Comparison of ENCODE assay signal across 8 cellular contexts in the genomic region with DNA sequence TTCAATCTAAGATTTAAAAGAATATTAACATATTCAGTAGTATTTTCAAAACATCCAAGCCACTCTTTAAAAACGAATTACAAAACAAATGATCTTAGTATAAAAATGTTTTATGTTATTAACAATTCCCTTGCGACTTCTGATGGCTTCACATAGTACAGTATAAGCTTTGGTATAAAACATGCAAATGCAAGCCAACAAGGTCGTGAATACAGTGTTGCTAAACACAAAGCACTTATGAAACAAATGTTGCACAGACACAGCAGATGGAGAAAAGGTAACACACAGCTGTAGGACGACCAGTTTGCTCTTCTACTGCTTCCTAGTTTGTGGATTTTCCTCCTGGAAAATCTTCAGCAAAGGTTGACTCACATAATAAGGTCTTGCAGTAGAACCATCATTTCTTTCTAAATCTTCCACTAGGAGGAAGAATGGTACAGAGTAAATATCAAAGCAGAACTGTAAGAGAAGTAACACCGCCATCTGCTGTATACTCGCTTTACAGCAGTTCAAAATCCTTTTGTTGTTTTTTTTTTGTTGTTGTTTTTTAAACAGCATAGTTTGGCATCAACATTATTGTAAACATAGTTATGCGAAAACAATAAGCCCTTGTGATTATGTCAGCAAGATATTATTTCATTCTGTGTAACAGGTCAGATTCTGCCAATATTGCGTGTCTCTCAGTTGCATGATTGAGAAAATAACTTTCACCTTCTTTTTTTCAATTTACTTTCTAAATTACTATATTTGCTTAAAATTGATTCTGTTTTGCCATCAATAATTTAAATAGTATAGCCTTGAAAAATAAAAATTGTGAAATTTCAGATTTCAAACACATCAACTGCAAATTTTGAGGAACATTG.
A peak's percentile ranks its signal among the peaks of the same experiment; 100 is the strongest.
DNase-seq lines count a peak whose midpoint lies in the region; ATAC-seq and TF ChIP-seq lines count a peak whose summit lies in the region.

No MANE protein-coding gene starts in this region.

- no peaks in the 10 kb centered on the region; the same call in 1 of the 2 replicates for H4K20me1 ChIP-seq in GM23338 (replicated peaks; ENCODE audit: insufficient read depth)
- no peaks in the 10 kb centered on the region for H4K20me1 ChIP-seq in Karpas-422 (ENCODE audit: insufficient read depth, low read depth, low read length)

- no peaks in the 10 kb centered on the region for H3K9me3 ChIP-seq in Karpas-422 (ENCODE audit: low read length)

- H2AFZ ChIP-seq in GM23338: no peak overlapping the region
- H2AFZ ChIP-seq in Karpas-422 (ENCODE audit: low read length): no peak overlapping the region

- H3K36me3 ChIP-seq in GM23338 (ENCODE audit: insufficient read depth) (no peaks in the 10 kb centered on the region), Karpas-422 (ENCODE audit: insufficient read depth, low read length) (no peaks in the 10 kb centered on the region)

- H3K9ac ChIP-seq in Karpas-422 (ENCODE audit: low read length): no peak overlapping the region

- H3K27ac Mint-ChIP-seq in activated naive CD8-positive, alpha-beta T cell treated with anti-CD3 and anti-CD28 coated beads, Interleukin-2, amount 10 ng/mL, durations not matched to agents 7 days and 5 days: no peak overlapping the region
- no peak overlapping the region for H3K27ac Mint-ChIP-seq in activated naive CD8-positive, alpha-beta T cell treated with anti-CD3 and anti-CD28 coated beads for 36 hours
- H3K27ac Mint-ChIP-seq in GM23338: no peak overlapping the region

- H3K27me3 Mint-ChIP-seq in activated naive CD8-positive, alpha-beta T cell treated with anti-CD3 and anti-CD28 coated beads, Interleukin-2, amount 10 ng/mL, durations not matched to agents 7 days and 5 days: peaks cover 1% of the 10 kb centered on the region
- no peaks in the 10 kb centered on the region for H3K27me3 Mint-ChIP-seq in activated naive CD8-positive, alpha-beta T cell treated with anti-CD3 and anti-CD28 coated beads for 36 hours
- no peaks in the 10 kb centered on the region for H3K27me3 Mint-ChIP-seq in GM23338 (ENCODE audit: insufficient read depth, low read depth, poor library complexity)

- TF ChIP-seq CTCF in GM23338 (conservative IDR thresholded peaks at IDR 0.05; ENCODE audit: low read depth in 2 of 2): peak; percentile 81 to 99

- H3K4me1 Mint-ChIP-seq in activated naive CD8-positive, alpha-beta T cell treated with anti-CD3 and anti-CD28 coated beads, Interleukin-2, amount 10 ng/mL, durations not matched to agents 7 days and 5 days: no peaks in the 10 kb centered on the region
- no peaks in the 10 kb centered on the region for H3K4me1 Mint-ChIP-seq in activated naive CD8-positive, alpha-beta T cell treated with anti-CD3 and anti-CD28 coated beads for 36 hours
- peaks cover 10% of the 10 kb centered on the region; the same call in 2 of the 3 replicates for H3K4me1 Mint-ChIP-seq in GM23338

- no peak overlapping the region for H3K4me2 ChIP-seq in GM23338
- H3K4me2 ChIP-seq in Karpas-422 (ENCODE audit: low read depth, low read length, poor library complexity, severe bottlenecking): no peak overlapping the region

- H3K27ac ChIP-seq in GM23338 (ENCODE audit: low read depth): no peak overlapping the region
- no peak overlapping the region for H3K27ac ChIP-seq in Karpas-422 (ENCODE audit: low read length)

- no peak for DNase-seq in activated naive CD8-positive, alpha-beta T cell treated with anti-CD3 and anti-CD28 coated beads, Interleukin-2, amount 10 ng/mL, durations not matched to agents 7 days and 5 days
- no peak for DNase-seq in activated naive CD8-positive, alpha-beta T cell treated with anti-CD3 and anti-CD28 coated beads for 36 hours
- DNase-seq in GM23338 (ENCODE audit: low spot score) (peak; percentile 76), Karpas-422 (peak; percentile 67), SK-N-DZ (ENCODE audit: low spot score) (peak; percentile 51), fibroblast of the conjunctiva (ENCODE audit: low read depth) (peak; percentile 18), putamen (ENCODE audit: low spot score) (peak; percentile 3), middle frontal gyrus (ENCODE audit: extremely low spot score, low spot score) (no peak)

- H3K4me1 ChIP-seq in GM23338 (ENCODE audit: insufficient read depth): peaks cover 5% of the 10 kb centered on the region; the same call in 1 of the 2 replicates
- no peaks in the 10 kb centered on the region for H3K4me1 ChIP-seq in Karpas-422 (ENCODE audit: low read length)

- ATAC-seq in activated naive CD8-positive, alpha-beta T cell treated with anti-CD3 and anti-CD28 coated beads, Interleukin-2, amount 10 ng/mL, durations not matched to agents 7 days and 5 days (ENCODE audit: low read depth): peak; percentile 42
- peak; percentile 72 for ATAC-seq in GM23338

- no peaks in the 10 kb centered on the region for H3K79me2 ChIP-seq in GM23338 (replicated peaks; ENCODE audit: insufficient read depth)
- no peaks in the 10 kb centered on the region for H3K79me2 ChIP-seq in Karpas-422 (ENCODE audit: low read length)

- no peaks in the 10 kb centered on the region for H3F3A ChIP-seq in GM23338 (replicated peaks; ENCODE audit: low read depth)

- H3K9me2 ChIP-seq in GM23338 (ENCODE audit: insufficient read depth) (no peaks in the 10 kb centered on the region), Karpas-422 (replicated peaks; ENCODE audit: insufficient read depth, low read length) (no peaks in the 10 kb centered on the region)

- H3K4me3 ChIP-seq in GM23338: no peak overlapping the region
- H3K4me3 ChIP-seq in Karpas-422 (ENCODE audit: low read length): no peak overlapping the region

- no peaks in the 10 kb centered on the region for H3K9me3 Mint-ChIP-seq in activated naive CD8-positive, alpha-beta T cell treated with anti-CD3 and anti-CD28 coated beads, Interleukin-2, amount 10 ng/mL, durations not matched to agents 7 days and 5 days
- H3K9me3 Mint-ChIP-seq in activated naive CD8-positive, alpha-beta T cell treated with anti-CD3 and anti-CD28 coated beads for 36 hours: no peaks in the 10 kb centered on the region
- no peaks in the 10 kb centered on the region for H3K9me3 Mint-ChIP-seq in GM23338

- no peaks in the 10 kb centered on the region for H3K36me3 Mint-ChIP-seq in activated naive CD8-positive, alpha-beta T cell treated with anti-CD3 and anti-CD28 coated beads, Interleukin-2, amount 10 ng/mL, durations not matched to agents 7 days and 5 days
- H3K36me3 Mint-ChIP-seq in activated naive CD8-positive, alpha-beta T cell treated with anti-CD3 and anti-CD28 coated beads for 36 hours: no peaks in the 10 kb centered on the region
- H3K36me3 Mint-ChIP-seq in GM23338 (ENCODE audit: low read depth): no peaks in the 10 kb centered on the region

- POLR2A ChIA-PET in activated naive CD8-positive, alpha-beta T cell treated with anti-CD3 and anti-CD28 coated beads, Interleukin-2, amount 10 ng/mL, durations not matched to agents 7 days and 5 days (lab: Charles Lee): no interaction called here

- H3K27me3 ChIP-seq in GM23338 (ENCODE audit: insufficient read depth) (no peaks in the 10 kb centered on the region), Karpas-422 (ENCODE audit: low read length) (no peaks in the 10 kb centered on the region)

- no peak overlapping the region for H3K4me3 Mint-ChIP-seq in activated naive CD8-positive, alpha-beta T cell treated with anti-CD3 and anti-CD28 coated beads, Interleukin-2, amount 10 ng/mL, durations not matched to agents 7 days and 5 days
- H3K4me3 Mint-ChIP-seq in activated naive CD8-positive, alpha-beta T cell treated with anti-CD3 and anti-CD28 coated beads for 36 hours: no peak overlapping the region
- no peak overlapping the region for H3K4me3 Mint-ChIP-seq in GM23338

TF ChIP-seq in GM23338, 12 proteins besides CTCF, POLR2A, EP300 and RAD21 (continues in another document):
- no peak for TF ChIP-seq STAT1 (IDR thresholded peaks at IDR 0.05; ENCODE audit: unreplicated experiment)
- TF ChIP-seq ZNF114 (CRISPR knock-in tag; IDR thresholded peaks at IDR 0.05): no peak
- TF ChIP-seq CREB1 (CRISPR knock-in tag; IDR thresholded peaks at IDR 0.05; ENCODE audit: low read depth): no peak
- no peak for TF ChIP-seq REST (IDR thresholded peaks at IDR 0.05; ENCODE audit: unreplicated experiment)
- TF ChIP-seq JUNB (IDR thresholded peaks at IDR 0.05; ENCODE audit: unreplicated experiment): no peak
- TF ChIP-seq, protein P1, sequence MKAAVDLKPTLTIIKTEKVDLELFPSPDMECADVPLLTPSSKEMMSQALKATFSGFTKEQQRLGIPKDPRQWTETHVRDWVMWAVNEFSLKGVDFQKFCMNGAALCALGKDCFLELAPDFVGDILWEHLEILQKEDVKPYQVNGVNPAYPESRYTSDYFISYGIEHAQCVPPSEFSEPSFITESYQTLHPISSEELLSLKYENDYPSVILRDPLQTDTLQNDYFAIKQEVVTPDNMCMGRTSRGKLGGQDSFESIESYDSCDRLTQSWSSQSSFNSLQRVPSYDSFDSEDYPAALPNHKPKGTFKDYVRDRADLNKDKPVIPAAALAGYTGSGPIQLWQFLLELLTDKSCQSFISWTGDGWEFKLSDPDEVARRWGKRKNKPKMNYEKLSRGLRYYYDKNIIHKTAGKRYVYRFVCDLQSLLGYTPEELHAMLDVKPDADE (IDR thresholded peaks at IDR 0.05): no peak
- TF ChIP-seq EZH2phosphoT487 (IDR thresholded peaks at IDR 0.05; ENCODE audit: unreplicated experiment): no peak
- no peak for TF ChIP-seq POLR2AphosphoS5 (IDR thresholded peaks at IDR 0.05; ENCODE audit: low read depth)
- no peak for TF ChIP-seq EZH2 (IDR thresholded peaks at IDR 0.05; ENCODE audit: low read depth, unreplicated experiment)

Comparison
In these comparisons a context has a peak if more than half of its experiments do, and no peak if none do; other contexts are left out.
1. DNase-seq: peak in GM23338 (single experiment), Karpas-422 (single experiment), SK-N-DZ (single experiment), fibroblast of the conjunctiva (single experiment) and putamen (single experiment); none in activated naive CD8-positive, alpha-beta T cell treated with anti-CD3 and anti-CD28 coated beads, Interleukin-2, amount 10 ng/mL, durations not matched to agents 7 days and 5 days (single experiment), activated naive CD8-positive, alpha-beta T cell treated with anti-CD3 and anti-CD28 coated beads for 36 hours (single experiment) and middle frontal gyrus (single experiment).